In genomic region chr10:129445445-129445844, GRCh38 we compare ENCODE assay signal across 21 cellular contexts.
"Had no signal": no experiment of that assay in that cellular context is flagged by ENCODE, and none has a peak within 500 bp of the region (broad histone marks: within the 10 kb centered on the region; RNA-seq: fewer than 3 reads in every experiment).

No MANE protein-coding gene starts in this region.

- H3K4me3 ChIP-seq: coronary artery, esophagus squamous epithelium, gastrocnemius medialis, heart right ventricle, left lung, lower lobe of right lung, mucosa of descending colon had no signal

- DNase-seq: dermis blood vessel endothelial cell; effector CD4-positive, alpha-beta T cell; effector memory CD4-positive, alpha-beta T cell; erythroblast; esophagus squamous epithelium; foreskin fibroblast; foreskin melanocyte; gastrocnemius medialis; glutamatergic neuron; heart right ventricle; left cardiac atrium; left lung; left ventricle myocardium superior; lower lobe of right lung; mesenchymal stem cell; mucosa of descending colon had no signal

- H3K4me1 ChIP-seq: esophagus squamous epithelium, gastrocnemius medialis, heart right ventricle, left lung, lower lobe of right lung had no signal

- FAIRE-seq: colon, endometrium, keratinocyte had no signal

- H3K27ac ChIP-seq: coronary artery, epithelial cell of prostate, esophagus squamous epithelium, gastrocnemius medialis, heart right ventricle, left lung, lower lobe of right lung had no signal

- H3K36me3 ChIP-seq: esophagus squamous epithelium, gastrocnemius medialis, heart right ventricle, left lung, lower lobe of right lung had no signal

- H3K9me3 ChIP-seq: esophagus squamous epithelium, gastrocnemius medialis, heart right ventricle, left lung, lower lobe of right lung, mucosa of descending colon had no signal

- H3K27me3 ChIP-seq: esophagus squamous epithelium, gastrocnemius medialis, heart right ventricle had no signal
